21 cellular contexts compared by ENCODE assay signal in genomic region chr12:6787309-6787708, GRCh38. TPM values are rescaled to one million over a fixed set of nuclear protein-coding genes. Genes with fewer than 3 reads are reported as not detected.
A peak's percentile ranks its signal among the peaks of the same experiment; 100 is the strongest.
DNase-seq lines count a peak whose midpoint lies in the region; ATAC-seq and TF ChIP-seq lines count a peak whose summit lies in the region.
"Had no signal": no experiment of that assay in that cellular context is flagged by ENCODE, and none has a peak within 500 bp of the region (broad histone marks: within the 10 kb centered on the region; RNA-seq: fewer than 3 reads in every experiment).

No MANE protein-coding gene starts in this region.

- POLR2A ChIA-PET in CD4-positive, alpha-beta memory T cell (lab: Charles Lee; ENCODE audit: partially characterized antibody): interaction anchor here (0.7 to 2.5 kb wide), 12 partner anchors 9 to 182 kb away, joined by 3 to 21 read pairs (median 5); partner anchors contain the start of genes GPR162, MLF2, P3H3 and USP5
- POLR2A ChIA-PET in naive thymus-derived CD8-positive, alpha-beta T cell (lab: Charles Lee): interaction anchor here (0.7 to 1.4 kb wide), 5 partner anchors 13 to 344 kb away, joined by 3 to 6 read pairs (median 5); no protein-coding TSS in a partner anchor

- no peaks in the 10 kb centered on the region for H3K36me3 ChIP-seq in CD4-positive, alpha-beta memory T cell (ENCODE audit: insufficient read depth, low read length)
- H3K36me3 ChIP-seq: lower lobe of right lung had no signal

- H3K9me3 Mint-ChIP-seq in activated T-cell treated with anti-CD3 and anti-CD28 coated beads, Interleukin-2, amount 50 U/mL, for 24 hours: no peaks in the 10 kb centered on the region
- no peaks in the 10 kb centered on the region for H3K9me3 Mint-ChIP-seq in CD4-positive, alpha-beta memory T cell
- H3K9me3 Mint-ChIP-seq in naive thymus-derived CD8-positive, alpha-beta T cell: no peaks in the 10 kb centered on the region

- no peak for TF ChIP-seq CTCF in GM13977 (IDR thresholded peaks at IDR 0.05; ENCODE audit: extremely low read depth, insufficient read depth, missing control alignments)

- intact Hi-C loops in CD4-positive, alpha-beta memory T cell (cut with micrococcal nuclease): loop anchor here (10.0 kb wide), 1 partner anchor 363 kb away; no protein-coding TSS in a partner anchor

- no peak overlapping the region for H3K4me3 ChIP-seq in CD4-positive, alpha-beta memory T cell (ENCODE audit: low read length in 2 of 2)
- H3K4me3 ChIP-seq: lower lobe of right lung, skin epidermis had no signal

- peaks cover 70% of the 10 kb centered on the region for H3K4me1 Mint-ChIP-seq in activated T-cell treated with anti-CD3 and anti-CD28 coated beads, Interleukin-2, amount 50 U/mL, for 24 hours (ENCODE audit: low read depth)
- H3K4me1 Mint-ChIP-seq in CD4-positive, alpha-beta memory T cell: peaks cover 31 to 86% (median 60%) of the 10 kb centered on the region in 4 donors
- H3K4me1 Mint-ChIP-seq in T-helper 17 cell: peaks cover 49% of the 10 kb centered on the region
- peaks cover 21 to 47% (median 39%) of the 10 kb centered on the region in 4 donors for H3K4me1 Mint-ChIP-seq in naive thymus-derived CD8-positive, alpha-beta T cell

- H3K27me3 Mint-ChIP-seq in activated T-cell treated with anti-CD3 and anti-CD28 coated beads, Interleukin-2, amount 50 U/mL, for 24 hours: no peaks in the 10 kb centered on the region
- H3K27me3 Mint-ChIP-seq in CD4-positive, alpha-beta memory T cell: no peaks in the 10 kb centered on the region
- no peaks in the 10 kb centered on the region for H3K27me3 Mint-ChIP-seq in T-helper 17 cell
- peaks cover 0 to 2% (median 0%) of the 10 kb centered on the region in 5 donors for H3K27me3 Mint-ChIP-seq in naive thymus-derived CD8-positive, alpha-beta T cell

- H3K36me3 Mint-ChIP-seq in activated T-cell treated with anti-CD3 and anti-CD28 coated beads, Interleukin-2, amount 50 U/mL, for 24 hours (ENCODE audit: low read depth): peaks cover 24% of the 10 kb centered on the region
- H3K36me3 Mint-ChIP-seq in CD4-positive, alpha-beta memory T cell: peaks cover 0 to 15% of the 10 kb centered on the region in 2 donors
- H3K36me3 Mint-ChIP-seq in T-helper 17 cell (ENCODE audit: low read depth): peaks cover 2% of the 10 kb centered on the region
- no peaks in the 10 kb centered on the region for H3K36me3 Mint-ChIP-seq in naive thymus-derived CD8-positive, alpha-beta T cell

- H3K27ac Mint-ChIP-seq in activated T-cell treated with anti-CD3 and anti-CD28 coated beads, Interleukin-2, amount 50 U/mL, for 24 hours: peak overlapping the region; percentile 76
- peak overlapping the region; percentile 89 to 97 (median 96) for H3K27ac Mint-ChIP-seq in CD4-positive, alpha-beta memory T cell
- peak overlapping the region; percentile 92 for H3K27ac Mint-ChIP-seq in T-helper 17 cell
- H3K27ac Mint-ChIP-seq in naive thymus-derived CD8-positive, alpha-beta T cell: peak overlapping the region in 8 of 10 donors; percentile 66 to 91 (median 88)

- no peak for DNase-seq in activated T-cell treated with anti-CD3 and anti-CD28 coated beads, Interleukin-2, amount 50 U/mL, for 24 hours
- DNase-seq in activated T-cell treated with anti-CD3 and anti-CD28 coated beads for 4 hours: no peak
- DNase-seq in CD4-positive, alpha-beta memory T cell: no peak
- no peak for DNase-seq in T-helper 17 cell
- no peak for DNase-seq in naive thymus-derived CD8-positive, alpha-beta T cell
- no peak for DNase-seq in 8988T
- no peak for DNase-seq in GM13977 (ENCODE audit: low spot score)
- DNase-seq in NCI-H1105 (lab: John Stamatoyannopoulos, UW): no peak
- DNase-seq: activated CD4-positive, CD25-positive, alpha-beta regulatory T cell; HCEC 1CT; lower lobe of right lung; NCI-H1105 treated with DMSO at 0.1 percent for 48 hours; NCI-H2029; NCI-H345; NCI-H774; nucleus accumbens; stimulated activated CD4-positive, alpha-beta T cell treated with anti-CD3 and anti-CD28 coated beads, Interleukin-1b, Interleukin-23, amount 100 ng/mL, for 48 hours had no signal

- H3K4me3 Mint-ChIP-seq in activated T-cell treated with anti-CD3 and anti-CD28 coated beads, Interleukin-2, amount 50 U/mL, for 24 hours: no peak overlapping the region
- peak overlapping the region in 7 of 8 donors; percentile 65 to 87 (median 74) for H3K4me3 Mint-ChIP-seq in CD4-positive, alpha-beta memory T cell
- H3K4me3 Mint-ChIP-seq in T-helper 17 cell: peak overlapping the region; percentile 87
- peak overlapping the region in 3 of 10 donors; percentile 44 to 54 (median 45) for H3K4me3 Mint-ChIP-seq in naive thymus-derived CD8-positive, alpha-beta T cell

- no peaks in the 10 kb centered on the region for H3K9me3 ChIP-seq in CD4-positive, alpha-beta memory T cell (ENCODE audit: control insufficient read depth in 1 of 2, low read length in 2 of 2)
- no peaks in the 10 kb centered on the region for H3K9me3 ChIP-seq in T-helper 17 cell (ENCODE audit: control insufficient read depth, low read length, poor library complexity, severe bottlenecking)
- H3K9me3 ChIP-seq: lower lobe of right lung had no signal

- in situ Hi-C loops in GM13977 (cut with MboI; ENCODE audit: low pct_unique_long_range_greater_than_20kb, low sequenced_read_pairs, unreplicated experiment): no loop called here

- peaks cover 54% of the 10 kb centered on the region for H3K4me1 ChIP-seq in CD4-positive, alpha-beta memory T cell (ENCODE audit: insufficient read depth, low read length)

- H3K27me3 ChIP-seq in CD4-positive, alpha-beta memory T cell (ENCODE audit: insufficient read depth, low read length): no peaks in the 10 kb centered on the region

- H3K27ac ChIP-seq in CD4-positive, alpha-beta memory T cell (ENCODE audit: low read depth, low read length): peak overlapping the region; percentile 70
- H3K27ac ChIP-seq: lower lobe of right lung had no signal

- CTCF ChIA-PET in CD4-positive, alpha-beta memory T cell (lab: Charles Lee; ENCODE audit: partially characterized antibody): interaction anchor here (1.3 to 28.3 kb wide), 6 partner anchors 10 to 83 kb away, joined by 3 to 343 read pairs (median 38); partner anchors contain the start of genes GPR162, LAG3, MLF2 and P3H3

- no peak for ATAC-seq in T-helper 17 cell
- ATAC-seq in naive thymus-derived CD8-positive, alpha-beta T cell: no peak
- ATAC-seq: lower lobe of right lung had no signal

RNA-seq across cellular contexts. Expression of gene CD4, which starts 2.0 kb away (rescaled TPM):
- 100 to 1,000 TPM; 285 to 291 TPM for total RNA-seq in CD4-positive, alpha-beta memory T cell
- polyA plus RNA-seq in CD4-positive, alpha-beta memory T cell: 100 to 1,000 TPM; 251 to 456 TPM
- 100 to 1,000 TPM; 187 to 205 TPM for total RNA-seq in T-helper 17 cell
- total RNA-seq in naive thymus-derived CD8-positive, alpha-beta T cell: 1 to 10 TPM; 1.4 to 1.5 TPM
- 1 to 10 TPM in 1 of 3 donors, under 1 TPM in 2; 0.39 to 1.3 (median 0.53) TPM for polyA plus RNA-seq in naive thymus-derived CD8-positive, alpha-beta T cell
- total RNA-seq: OCI-LY7 had no signal

RNA-seq across cellular contexts. Expression of gene LAG3, which starts 15.0 kb away (rescaled TPM):
- 1 to 10 TPM; 2.4 to 3.8 TPM for total RNA-seq in CD4-positive, alpha-beta memory T cell
- polyA plus RNA-seq in CD4-positive, alpha-beta memory T cell: 1 to 10 TPM; 4.9 to 8.3 TPM
- total RNA-seq in T-helper 17 cell: 1 to 10 TPM; 3.8 to 4.6 TPM
- total RNA-seq in naive thymus-derived CD8-positive, alpha-beta T cell: under 1 TPM; 0.60 to 0.75 TPM
- 10 to 100 TPM in 1 of 3 donors, under 1 TPM in 2; 0.47 to 14.5 (median 0.59) TPM for polyA plus RNA-seq in naive thymus-derived CD8-positive, alpha-beta T cell
- total RNA-seq: epithelial cell of proximal tubule, kidney epithelial cell had no signal

RNA-seq across cellular contexts. Expression of gene PTMS, which starts 21.1 kb away (rescaled TPM):
- 1 to 10 TPM; 2.0 to 2.9 TPM for total RNA-seq in CD4-positive, alpha-beta memory T cell
- polyA plus RNA-seq in CD4-positive, alpha-beta memory T cell: 1 to 10 TPM; 1.3 to 3.6 TPM
- 10 to 100 TPM in 1 of 2 donors, 1 to 10 TPM in 1; 7.0 to 12.0 TPM for total RNA-seq in T-helper 17 cell
- total RNA-seq in naive thymus-derived CD8-positive, alpha-beta T cell: under 1 TPM in 1 of 2 experiments, not detected in 1; 0.55 TPM
- polyA plus RNA-seq in naive thymus-derived CD8-positive, alpha-beta T cell: 1 to 10 TPM in 1 of 3 donors, not detected in 2; 4.8 TPM

RNA-seq across cellular contexts. Expression of gene GPR162, which starts 34.3 kb away (rescaled TPM):
- under 1 TPM in 1 of 2 experiments, not detected in 1; 0.32 TPM for total RNA-seq in CD4-positive, alpha-beta memory T cell
- not detected for polyA plus RNA-seq in CD4-positive, alpha-beta memory T cell
- under 1 TPM in 1 of 2 donors, not detected in 1; 0.63 TPM for total RNA-seq in T-helper 17 cell
- total RNA-seq in naive thymus-derived CD8-positive, alpha-beta T cell: not detected
- polyA plus RNA-seq in naive thymus-derived CD8-positive, alpha-beta T cell: not detected
- total RNA-seq: OCI-LY7 had no signal

RNA-seq across cellular contexts. Expression of gene MLF2, which starts 34.4 kb away (rescaled TPM):
- total RNA-seq in CD4-positive, alpha-beta memory T cell: 10 to 100 TPM; 79.8 to 80.3 TPM
- 100 to 1,000 TPM; 111 to 130 TPM for polyA plus RNA-seq in CD4-positive, alpha-beta memory T cell
- 100 to 1,000 TPM; 104 to 108 TPM for total RNA-seq in T-helper 17 cell
- 10 to 100 TPM; 87.6 to 98.9 TPM for total RNA-seq in naive thymus-derived CD8-positive, alpha-beta T cell
- polyA plus RNA-seq in naive thymus-derived CD8-positive, alpha-beta T cell: 100 to 1,000 TPM in 2 of 3 donors, 10 to 100 TPM in 1; 98.5 to 133 (median 126) TPM

Comparison
In these comparisons a context has a peak if more than half of its experiments do, and no peak if none do; other contexts are left out.
1. RNA of gene CD4, which starts 2.0 kb away (total RNA-seq): 285 to 291 TPM in CD4-positive, alpha-beta memory T cell and 187 to 205 TPM in T-helper 17 cell; 1.4 to 1.5 TPM in naive thymus-derived CD8-positive, alpha-beta T cell; every median in the first group is over 10 times any median in the second.
2. Peak in every context shown above with its lines, with median percentiles within 50 percentile points of each other: H3K27ac Mint-ChIP-seq.